Comparison of ENCODE assay signal across 17 cellular contexts in the genomic region with DNA sequence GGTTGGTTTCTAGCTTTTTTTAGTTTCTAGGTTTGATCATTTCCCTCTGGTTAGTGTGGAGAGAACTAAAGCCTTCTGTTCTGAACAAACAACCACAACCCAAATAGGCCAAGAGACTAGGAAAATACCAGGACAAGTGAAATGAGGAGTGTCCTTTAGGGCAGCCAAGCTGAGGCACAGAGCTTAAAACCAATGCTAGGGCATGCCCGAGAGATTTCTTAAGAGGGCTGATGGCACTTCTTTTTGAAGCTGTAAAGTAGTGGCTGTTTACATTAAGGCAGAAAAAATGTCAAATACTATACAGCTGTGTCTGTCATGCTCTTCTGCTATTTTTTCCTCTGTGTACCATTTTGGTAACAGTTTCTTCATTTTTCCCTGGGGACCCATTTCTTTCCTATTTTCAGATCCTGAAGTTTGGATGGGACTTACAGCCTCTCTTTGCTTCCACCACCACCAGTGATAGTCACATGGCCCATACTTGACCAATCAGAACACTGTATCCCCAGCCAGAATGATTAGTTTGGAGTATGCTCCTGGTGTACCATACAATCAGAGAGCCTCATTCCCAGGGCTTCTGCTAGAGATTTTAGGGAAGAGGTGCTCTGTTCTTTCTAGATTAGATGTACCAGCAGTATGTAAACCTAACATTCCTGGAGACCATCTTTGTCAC.
"Had no signal": no experiment of that assay in that cellular context is flagged by ENCODE, and none has a peak within 500 bp of the region (broad histone marks: within the 10 kb centered on the region; RNA-seq: fewer than 3 reads in every experiment).

No MANE protein-coding gene starts in this region.

- DNase-seq: activated CD4-positive, alpha-beta T cell treated with anti-CD3 and anti-CD28 coated beads, Interleukin-2, amount 10 ng/mL, durations not matched to agents 7 days and 5 days; activated CD4-positive, CD25-positive, alpha-beta regulatory T cell; activated CD8-positive, alpha-beta memory T cell treated with anti-CD3 and anti-CD28 coated beads, Interleukin-2, amount 50 U/mL, for 48 hours; activated gamma-delta T cell treated with Interleukin-2 at 50 U/mL for 16 hours; amniotic stem cell; gastrocnemius medialis; left colon; lower lobe of right lung; mucosa of descending colon; naive thymus-derived CD4-positive, alpha-beta T cell; right cardiac atrium; stimulated activated naive CD8-positive, alpha-beta T cell treated with anti-CD3 and anti-CD28 coated beads, Interleukin-15, amount 100 ng/mL, for 72 hours; T-helper 2 cell; upper lobe of right lung had no signal

- H3K36me3 ChIP-seq: gastrocnemius medialis, lower lobe of right lung, upper lobe of right lung had no signal

- ATAC-seq: body of pancreas; gastrocnemius medialis; left colon; lower lobe of right lung; mucosa of descending colon; naive thymus-derived CD4-positive, alpha-beta T cell; right cardiac atrium; stimulated activated naive CD8-positive, alpha-beta T cell treated with anti-CD3 and anti-CD28 coated beads, Interleukin-15, amount 100 ng/mL, for 72 hours; upper lobe of right lung had no signal

- H3K27me3 ChIP-seq: body of pancreas, gastrocnemius medialis, upper lobe of right lung had no signal

- H3K4me1 ChIP-seq: body of pancreas, lower lobe of right lung, upper lobe of right lung had no signal

- H3K9me3 ChIP-seq: body of pancreas, gastrocnemius medialis, lower lobe of right lung, mucosa of descending colon, upper lobe of right lung had no signal

- H3K4me3 ChIP-seq: body of pancreas, coronary artery, gastrocnemius medialis, lower lobe of right lung, mucosa of descending colon, smooth muscle cell, upper lobe of right lung had no signal

- H3K27ac ChIP-seq: body of pancreas, coronary artery, gastrocnemius medialis, lower lobe of right lung, upper lobe of right lung had no signal
